1 cellular context compared by ENCODE assay signal in genomic region chr18:46374850-46375249, GRCh38.
TF ChIP-seq lines count a peak whose summit lies in the region.

No MANE protein-coding gene starts in this region.

TF ChIP-seq in K562, 482 proteins besides CTCF, POLR2A, EP300 and RAD21 (continued from another document):
- TF ChIP-seq ZNF583 (CRISPR knock-in tag; IDR thresholded peaks at IDR 0.05) = no peak
- TF ChIP-seq SIX5 (IDR thresholded peaks at IDR 0.05; ENCODE audit: borderline replicate concordance in 1 of 2, insufficient read depth in 1 of 2, low read depth in 1 of 2, low read length in 2 of 2) = no peak
- TF ChIP-seq ETV5 (CRISPR knock-in tag; IDR thresholded peaks at IDR 0.05; ENCODE audit: low read depth) = no peak
- TF ChIP-seq PTRF (tag; IDR thresholded peaks at IDR 0.05) = no peak
- no peak for TF ChIP-seq EP400 (IDR thresholded peaks at IDR 0.05)
- no peak for TF ChIP-seq HINFP (tag; conservative IDR thresholded peaks at IDR 0.05; ENCODE audit: low read depth)
- TF ChIP-seq NFIC (IDR thresholded peaks at IDR 0.05) = peak; percentile 85
- TF ChIP-seq ZNF263 (CRISPR knock-in tag; IDR thresholded peaks at IDR 0.05; ENCODE audit: borderline replicate concordance) = no peak
- TF ChIP-seq VEZF1 (CRISPR knock-in tag; IDR thresholded peaks at IDR 0.05) = peak; percentile 48
- no peak for TF ChIP-seq MTA3 (IDR thresholded peaks at IDR 0.05; ENCODE audit: borderline replicate concordance)
- no peak for TF ChIP-seq L3MBTL2 (IDR thresholded peaks at IDR 0.05)
- TF ChIP-seq SRSF7 (optimal IDR thresholded peaks at IDR 0.05; ENCODE audit: low read depth, low read length) = no peak
- TF ChIP-seq SAP30 (IDR thresholded peaks at IDR 0.05; ENCODE audit: borderline replicate concordance, insufficient read depth, low read depth, low read length, poor library complexity, severe bottlenecking) = no peak
